Comparison of ENCODE assay signal across 11 cellular contexts in genomic region chr4:24753519-24753918, GRCh38. TPM values are rescaled to one million over a fixed set of nuclear protein-coding genes. Genes with fewer than 3 reads are reported as not detected.
DNase-seq lines count a peak whose midpoint lies in the region; ATAC-seq lines count a peak whose summit lies in the region.
"Had no signal": no experiment of that assay in that cellular context is flagged by ENCODE, and none has a peak within 500 bp of the region (broad histone marks: within the 10 kb centered on the region; RNA-seq: fewer than 3 reads in every experiment).

No MANE protein-coding gene starts in this region.

- H3K36me3 ChIP-seq in Karpas-422 (ENCODE audit: insufficient read depth, low read length): no peaks in the 10 kb centered on the region
- H3K36me3 ChIP-seq: heart left ventricle, stomach had no signal

- no peaks in the 10 kb centered on the region for H3K9me2 ChIP-seq in Karpas-422 (replicated peaks; ENCODE audit: insufficient read depth, low read length)

- no peak overlapping the region for H3K27ac ChIP-seq in Karpas-422 (ENCODE audit: low read length)
- H3K27ac ChIP-seq: heart left ventricle, stomach had no signal

- H2AFZ ChIP-seq in Karpas-422 (ENCODE audit: low read length): no peak overlapping the region

- H3K79me2 ChIP-seq in Karpas-422 (ENCODE audit: low read length): no peaks in the 10 kb centered on the region

- no peak overlapping the region for H3K9ac ChIP-seq in Karpas-422 (ENCODE audit: low read length)

- H4K20me1 ChIP-seq in Karpas-422 (ENCODE audit: insufficient read depth, low read depth, low read length): no peaks in the 10 kb centered on the region

- H3K4me1 ChIP-seq in Karpas-422 (ENCODE audit: low read length): no peaks in the 10 kb centered on the region
- H3K4me1 ChIP-seq: heart left ventricle, stomach had no signal

- DNase-seq in NCI-H345 (lab: John Stamatoyannopoulos, UW) (peak; percentile 73), foreskin melanocyte (peak; percentile 87), Karpas-422 (no peak)
- DNase-seq in stimulated activated CD4-positive, alpha-beta T cell treated with anti-CD3 and anti-CD28 coated beads, Interleukin-15, amount 100 ng/mL, for 24 hours: no peak
- no peak for DNase-seq in effector CD8-positive, alpha-beta T cell (lab: John Stamatoyannopoulos, UW)
- DNase-seq: central memory CD4-positive, alpha-beta T cell; heart left ventricle; stomach had no signal

- H3K9me3 ChIP-seq in Karpas-422 (ENCODE audit: low read length): peaks cover 21% of the 10 kb centered on the region

- H3K4me3 ChIP-seq in Karpas-422 (ENCODE audit: low read length): no peak overlapping the region
- H3K4me3 ChIP-seq: heart left ventricle, stomach had no signal

- no peak overlapping the region for H3K4me2 ChIP-seq in Karpas-422 (ENCODE audit: low read depth, low read length, poor library complexity, severe bottlenecking)

- no peaks in the 10 kb centered on the region for H3K27me3 ChIP-seq in Karpas-422 (ENCODE audit: low read length)
- H3K27me3 ChIP-seq: heart left ventricle, stomach had no signal

- peak; percentile 71 for ATAC-seq in GM18499 (IDR thresholded peaks at IDR 0.05; ENCODE audit: insufficient read depth, unreplicated experiment)
- peak; percentile 51 for ATAC-seq in HG02588 (IDR thresholded peaks at IDR 0.05; ENCODE audit: unreplicated experiment)
- no peak for ATAC-seq in HG02571 (IDR thresholded peaks at IDR 0.05; ENCODE audit: unreplicated experiment)
- ATAC-seq: heart left ventricle had no signal

RNA-seq across cellular contexts. Expression of gene SOD3, which starts 41.9 kb away (rescaled TPM):
- not detected in 2 replicates for total RNA-seq in Karpas-422 (2014; rRNA removed; shearing (Covaris generic); ENCODE audit: low replicate concordance)

Comparison
In these comparisons a context has a peak if more than half of its experiments do, and no peak if none do; other contexts are left out.
1. DNase-seq: peak in NCI-H345 (single experiment) and foreskin melanocyte (single experiment); none in Karpas-422 (single experiment), stimulated activated CD4-positive, alpha-beta T cell treated with anti-CD3 and anti-CD28 coated beads, Interleukin-15, amount 100 ng/mL, for 24 hours (single experiment) and effector CD8-positive, alpha-beta T cell (single experiment).